Comparison of ENCODE assay signal across 5 cellular contexts in genomic region chr22:16966251-16966650, GRCh38. TPM values are rescaled to one million over a fixed set of nuclear protein-coding genes. Genes with fewer than 3 reads are reported as not detected.
"Had no signal": no experiment of that assay in that cellular context is flagged by ENCODE, and none has a peak within 500 bp of the region (broad histone marks: within the 10 kb centered on the region; RNA-seq: fewer than 3 reads in every experiment).

No MANE protein-coding gene starts in this region.

- ATAC-seq: GM23338 had no signal

- H3K4me3 ChIP-seq: GM23338 had no signal

- H3K4me3 Mint-ChIP-seq: GM23338, H9 had no signal

- H3K27ac Mint-ChIP-seq: GM23338, H9 had no signal

- DNase-seq: H9, HCEC 1CT, IMR-90 had no signal

- H3K4me1 Mint-ChIP-seq: GM23338, H9 had no signal

RNA-seq across cellular contexts. Expression of gene GAB4, which starts 41.8 kb away (rescaled TPM):
- total RNA-seq: H9, HT-29, IMR-90 had no signal
- polyA plus RNA-seq: IMR-90 had no signal
